24 cellular contexts compared by ENCODE assay signal in genomic region chr7:134246347-134246746, GRCh38.
DNase-seq lines count a peak whose midpoint lies in the region; ATAC-seq, FAIRE-seq and TF ChIP-seq lines count a peak whose summit lies in the region.
"Had no signal": no experiment of that assay in that cellular context is flagged by ENCODE, and none has a peak within 500 bp of the region (broad histone marks: within the 10 kb centered on the region; RNA-seq: fewer than 3 reads in every experiment).

No MANE protein-coding gene starts in this region.

- DNase-seq in GM12892 (ENCODE audit: insufficient read length), result no peak
- no peak for DNase-seq in keratinocyte (ENCODE audit: low read depth, low spot score)
- no peak for DNase-seq in stimulated activated naive CD8-positive, alpha-beta T cell treated with anti-CD3 and anti-CD28 coated beads, Interleukin-15, Interleukin-2, amounts not matched to agents 100 U/mL and 50 U/mL, for 24 hours
- DNase-seq in effector CD8-positive, alpha-beta T cell (lab: John Stamatoyannopoulos, UW), result no peak
- DNase-seq in AG08396 (ENCODE audit: low spot score), result no peak
- DNase-seq: ACHN; CD8-positive, alpha-beta T cell; DND-41; GOT3; HCEC 1CT; IMR-90; Karpas-422; NCI-H1436; NCI-H187 treated with DMSO at 0.1 percent for 48 hours; NCI-H226; NCI-H510A treated with DMSO at 0.1 percent for 48 hours; NCI-H774; Right ventricle myocardium superior; T-helper 17 cell had no signal

- H3K4me3 ChIP-seq in KMS-11 (IDR thresholded peaks at IDR 0.05; ENCODE audit: insufficient read depth, low read depth, low read length) (no peak overlapping the region), OCI-LY3 (ENCODE audit: low read length) (no peak overlapping the region), keratinocyte (ENCODE audit: control insufficient read depth in 2 of 3, extremely low read depth in 1 of 3, insufficient read depth in 2 of 3, low read depth in 1 of 3, low read length in 3 of 3) (no peak overlapping the region)
- H3K4me3 ChIP-seq: BLaER1 treated with 17β-estradiol and CSF1 and Interleukin-3, amounts not matched to agents 10 nM and 100 nM had no signal

- no peak for TF ChIP-seq CTCF in KMS-11 (conservative IDR thresholded peaks at IDR 0.05; ENCODE audit: low read depth, low read length)
- TF ChIP-seq CTCF in OCI-LY3 (IDR thresholded peaks at IDR 0.05; ENCODE audit: low read depth, low read length), result no peak
- no peak for TF ChIP-seq CTCF in keratinocyte (optimal IDR thresholded peaks at IDR 0.05 in 1 of 3, IDR thresholded peaks at IDR 0.05 in 1 of 3, conservative IDR thresholded peaks at IDR 0.05 in 1 of 3; ENCODE audit: extremely low read depth in 1 of 3, insufficient read depth in 2 of 3, low read length in 3 of 3)

- H3K36me3 ChIP-seq in KMS-11 (ENCODE audit: insufficient read depth) (no peaks in the 10 kb centered on the region), OCI-LY3 (replicated peaks; ENCODE audit: low read depth, low read length) (no peaks in the 10 kb centered on the region), keratinocyte (ENCODE audit: control insufficient read depth in 2 of 2, extremely low read depth in 1 of 2, insufficient read depth in 2 of 2, low read length in 2 of 2) (no peaks in the 10 kb centered on the region)
- H3K36me3 ChIP-seq: BLaER1 treated with 17β-estradiol and CSF1 and Interleukin-3, amounts not matched to agents 10 nM and 100 nM had no signal

- no peaks in the 10 kb centered on the region for H4K20me1 ChIP-seq in KMS-11 (ENCODE audit: insufficient read depth)
- no peaks in the 10 kb centered on the region for H4K20me1 ChIP-seq in OCI-LY3 (ENCODE audit: insufficient read depth, low read length)
- no peaks in the 10 kb centered on the region for H4K20me1 ChIP-seq in keratinocyte (ENCODE audit: control insufficient read depth, extremely low read depth, insufficient read depth, low read length)
- H4K20me1 ChIP-seq: BLaER1 treated with 17β-estradiol and CSF1 and Interleukin-3, amounts not matched to agents 10 nM and 100 nM had no signal

- no peaks in the 10 kb centered on the region for H3K27me3 ChIP-seq in KMS-11 (ENCODE audit: insufficient read depth, low read depth)
- H3K27me3 ChIP-seq in OCI-LY3 (ENCODE audit: low read depth, low read length), result no peaks in the 10 kb centered on the region
- no peaks in the 10 kb centered on the region for H3K27me3 ChIP-seq in keratinocyte (ENCODE audit: control insufficient read depth, extremely low read depth, insufficient read depth, low read length)
- H3K27me3 ChIP-seq: BLaER1 treated with 17β-estradiol and CSF1 and Interleukin-3, amounts not matched to agents 10 nM and 100 nM had no signal

- peak overlapping the region; percentile 33 for H3K4me2 ChIP-seq in KMS-11
- peak overlapping the region; percentile 1; the same call in 1 of the 2 replicates for H3K4me2 ChIP-seq in OCI-LY3 (ENCODE audit: low read length)
- no peak overlapping the region for H3K4me2 ChIP-seq in keratinocyte (ENCODE audit: control insufficient read depth, extremely low read depth, insufficient read depth, low read depth, low read length)
- H3K4me2 ChIP-seq: BLaER1 treated with 17β-estradiol and CSF1 and Interleukin-3, amounts not matched to agents 10 nM and 100 nM had no signal

- TF ChIP-seq POLR2A in GM12892 (IDR thresholded peaks at IDR 0.05; ENCODE audit: low read depth, low read length), result no peak

- H3K27ac ChIP-seq in KMS-11, result no peak overlapping the region
- no peak overlapping the region for H3K27ac ChIP-seq in OCI-LY3 (ENCODE audit: low read length)
- no peak overlapping the region for H3K27ac ChIP-seq in keratinocyte (ENCODE audit: control insufficient read depth, insufficient read depth, low read length)
- H3K27ac ChIP-seq: BLaER1 treated with 17β-estradiol and CSF1 and Interleukin-3, amounts not matched to agents 10 nM and 100 nM had no signal

- H3K9me3 ChIP-seq in OCI-LY3 (ENCODE audit: insufficient read depth, low read length) (no peaks in the 10 kb centered on the region), keratinocyte (ENCODE audit: control insufficient read depth, low read depth, low read length) (no peaks in the 10 kb centered on the region)
- H3K9me3 ChIP-seq: BLaER1 treated with 17β-estradiol and CSF1 and Interleukin-3, amounts not matched to agents 10 nM and 100 nM had no signal

- no peaks in the 10 kb centered on the region for H3K9me1 ChIP-seq in keratinocyte (ENCODE audit: control insufficient read depth, extremely low read depth, insufficient read depth, low read length)

- no peak for ATAC-seq in stimulated activated naive CD8-positive, alpha-beta T cell treated with anti-CD3 and anti-CD28 coated beads, Interleukin-15, Interleukin-2, amounts not matched to agents 100 U/mL and 50 U/mL, for 24 hours
- no peak for ATAC-seq in HG03571 (IDR thresholded peaks at IDR 0.05; ENCODE audit: unreplicated experiment)
- ATAC-seq: CD8-positive, alpha-beta T cell; T-helper 17 cell had no signal

- peaks cover 29% of the 10 kb centered on the region for H3K4me1 ChIP-seq in KMS-11 (ENCODE audit: low read depth, poor library complexity, severe bottlenecking)
- H3K4me1 ChIP-seq in OCI-LY3 (ENCODE audit: low read length), result peaks cover 16% of the 10 kb centered on the region
- no peaks in the 10 kb centered on the region for H3K4me1 ChIP-seq in keratinocyte (ENCODE audit: control insufficient read depth, extremely low read depth, insufficient read depth, low read length)
- H3K4me1 ChIP-seq: BLaER1 treated with 17β-estradiol and CSF1 and Interleukin-3, amounts not matched to agents 10 nM and 100 nM had no signal

- H2AFZ ChIP-seq in KMS-11 (ENCODE audit: low read depth) (no peak overlapping the region), OCI-LY3 (ENCODE audit: low read depth, low read length) (no peak overlapping the region), keratinocyte (ENCODE audit: control insufficient read depth, low read length) (no peak overlapping the region)

- FAIRE-seq in GM12892 (lab: Jason Lieb, UNC), result peak; percentile 54
- FAIRE-seq in keratinocyte (lab: Jason Lieb, UNC), result peak; percentile 17
- FAIRE-seq: G401.6 had no signal

- no peak overlapping the region for H3K9ac ChIP-seq in KMS-11
- no peak overlapping the region for H3K9ac ChIP-seq in OCI-LY3 (ENCODE audit: low read length)
- H3K9ac ChIP-seq in keratinocyte (ENCODE audit: control insufficient read depth, extremely low read depth, insufficient read depth, low read length), result no peak overlapping the region
- H3K9ac ChIP-seq: BLaER1 treated with 17β-estradiol and CSF1 and Interleukin-3, amounts not matched to agents 10 nM and 100 nM had no signal

- dilution Hi-C loops in keratinocyte (cut with MboI; ENCODE audit: extremely low pct_ligation_motif_present, low sequenced_read_pairs), result no loop called here

- H3K79me2 ChIP-seq in KMS-11 (ENCODE audit: insufficient read depth, low read depth), result no peaks in the 10 kb centered on the region
- H3K79me2 ChIP-seq in OCI-LY3 (ENCODE audit: low read length), result no peaks in the 10 kb centered on the region
- no peaks in the 10 kb centered on the region for H3K79me2 ChIP-seq in keratinocyte (ENCODE audit: control insufficient read depth, insufficient read depth, low read length)
